Comparison of ENCODE assay signal across 13 cellular contexts in the genomic region with DNA sequence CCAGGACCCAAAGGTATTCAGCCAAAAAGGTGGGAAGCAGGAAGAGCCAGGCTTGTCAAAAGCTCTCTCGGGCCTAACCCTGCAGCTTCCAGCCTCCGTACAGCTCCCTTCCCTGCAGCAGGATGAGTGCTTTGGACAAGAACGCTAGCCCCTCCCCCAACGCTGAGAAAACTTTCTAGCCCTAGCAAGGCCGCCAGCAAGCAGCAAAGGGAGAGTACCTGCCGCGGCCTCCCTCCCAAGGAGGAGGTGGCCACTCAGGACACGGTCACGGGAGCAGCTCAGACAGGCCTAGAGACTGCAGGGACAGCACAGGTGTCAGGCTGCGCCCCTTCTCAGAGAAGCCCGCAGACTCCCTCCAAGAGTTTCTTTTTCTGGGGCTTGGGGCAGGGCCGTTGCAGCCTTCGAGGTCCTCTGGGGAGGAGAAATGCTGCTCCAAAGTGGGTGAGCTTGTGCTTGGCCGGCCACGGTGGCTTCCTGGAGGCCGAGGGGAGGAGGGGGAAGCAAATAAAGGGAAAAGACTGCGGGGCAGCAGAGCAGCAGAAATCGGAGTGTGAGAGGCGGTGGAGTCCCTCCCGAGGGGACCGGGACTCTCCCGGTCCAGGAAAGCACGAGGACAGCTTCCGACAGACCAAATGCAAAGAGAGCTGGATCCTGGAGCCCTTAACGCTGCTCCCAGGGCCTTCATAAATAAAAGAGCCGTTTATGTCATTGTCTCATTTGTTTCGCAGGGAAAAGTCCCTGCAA. TPM values are rescaled to one million over a fixed set of nuclear protein-coding genes. Genes with fewer than 3 reads are reported as not detected.
DNase-seq lines count a peak whose midpoint lies in the region; ATAC-seq, FAIRE-seq and TF ChIP-seq lines count a peak whose summit lies in the region.
"Had no signal": no experiment of that assay in that cellular context is flagged by ENCODE, and none has a peak within 500 bp of the region (broad histone marks: within the 10 kb centered on the region; RNA-seq: fewer than 3 reads in every experiment).

No MANE protein-coding gene starts in this region.

- H3K27me3 ChIP-seq in adrenal gland (no peaks in the 10 kb centered on the region), hepatocyte (no peaks in the 10 kb centered on the region), prostate gland (replicated peaks; ENCODE audit: insufficient read depth) (no peaks in the 10 kb centered on the region), small intestine (ENCODE audit: control insufficient read depth in 2 of 2, insufficient read depth in 2 of 2, low read length in 2 of 2) (no peaks in the 10 kb centered on the region)

- H3K79me2 ChIP-seq in hepatocyte, result peaks cover 21% of the 10 kb centered on the region

- H2AFZ ChIP-seq in hepatocyte, result no peak overlapping the region

- ATAC-seq in GM19467 (IDR thresholded peaks at IDR 0.05; ENCODE audit: unreplicated experiment), result no peak
- no peak for ATAC-seq in HG02763 (IDR thresholded peaks at IDR 0.05; ENCODE audit: unreplicated experiment)
- ATAC-seq: mucosa of descending colon, T-cell had no signal

- no peak for TF ChIP-seq CTCF in adrenal gland (IDR thresholded peaks at IDR 0.05)
- TF ChIP-seq CTCF in hepatocyte (IDR thresholded peaks at IDR 0.05; ENCODE audit: poor library complexity), result no peak
- no peak for TF ChIP-seq CTCF in prostate gland (IDR thresholded peaks at IDR 0.05)

- peak overlapping the region; percentile 67 for H3K4me2 ChIP-seq in hepatocyte

- H4K20me1 ChIP-seq in hepatocyte (ENCODE audit: insufficient read depth, poor library complexity, severe bottlenecking), result peaks cover 3% of the 10 kb centered on the region

- H3K27ac ChIP-seq in adrenal gland (peak overlapping the region; percentile 13 to 80 (median 71)), hepatocyte (peak overlapping the region; percentile 45), prostate gland (peak overlapping the region; percentile 45 to 61), small intestine (ENCODE audit: low read depth in 1 of 2, low read length in 1 of 2) (peak overlapping the region in 1 of 2 donors; percentile 14)
- H3K27ac ChIP-seq: C4-2B, epithelial cell of prostate had no signal

- H3K36me3 ChIP-seq in adrenal gland (replicated peaks in 1 of 2), result peaks cover 0 to 60% of the 10 kb centered on the region in 2 donors
- no peaks in the 10 kb centered on the region for H3K36me3 ChIP-seq in hepatocyte (replicated peaks; ENCODE audit: insufficient read depth, low read depth)
- peaks cover 9 to 13% of the 10 kb centered on the region in 2 donors for H3K36me3 ChIP-seq in prostate gland
- peaks cover 31 to 39% of the 10 kb centered on the region in 2 donors for H3K36me3 ChIP-seq in small intestine (ENCODE audit: control insufficient read depth in 2 of 2, insufficient read depth in 2 of 2, low read length in 2 of 2)

- WGBS in adrenal gland, 4 donors, result 47 to 57% (median 52%) methylated on average over 16 to 27 of the region's 27 CpGs
- 56% methylated on average over 25 of the region's 27 CpGs for WGBS in hepatocyte (ENCODE audit: low lambda C conversion rate, missing lambda C conversion rate)
- 44% methylated on average over 27 of the region's 27 CpGs for WGBS in prostate gland
- WGBS in small intestine, 3 donors, result 72 to 90% (median 84%) methylated on average over 27 of the region's 27 CpGs

- H3K4me3 ChIP-seq in adrenal gland (no peak overlapping the region), hepatocyte (no peak overlapping the region), prostate gland (no peak overlapping the region), small intestine (ENCODE audit: low read depth in 1 of 2, low read length in 2 of 2) (no peak overlapping the region)
- H3K4me3 ChIP-seq: mucosa of descending colon had no signal

- no peaks in the 10 kb centered on the region for H3K9me2 ChIP-seq in hepatocyte (replicated peaks; ENCODE audit: insufficient read depth)

- TF ChIP-seq POLR2A in adrenal gland (IDR thresholded peaks at IDR 0.05), result peak in 1 of 2 donors; percentile 15
- no peak for TF ChIP-seq POLR2A in prostate gland (IDR thresholded peaks at IDR 0.05)

- DNase-seq in ELF-1 (ENCODE audit: low read depth, low spot score) (peak; percentile 83), adrenal gland (peak in 5 of 7 donors; percentile 59 to 84 (median 71)), hepatocyte (ENCODE audit: low spot score) (no peak), prostate gland (ENCODE audit: low spot score) (peak; percentile 46), small intestine (no peak), T-helper 1 cell (no peak)
- DNase-seq: mucosa of descending colon, T-cell had no signal

- no peak for FAIRE-seq in small intestine (lab: Jason Lieb, UNC)
- FAIRE-seq: GM12892 had no signal

- intact Hi-C loops in adrenal gland (cut with DNase I), result no loop called here
- intact Hi-C loops in prostate gland (cut with DNase I), result loop anchor here (5.0 kb wide), 1 partner anchor 56 kb away; no protein-coding TSS in a partner anchor

- H3K9me3 ChIP-seq in adrenal gland (replicated peaks in 1 of 3), result no peaks in the 10 kb centered on the region
- H3K9me3 ChIP-seq in hepatocyte (ENCODE audit: low read depth), result no peaks in the 10 kb centered on the region
- H3K9me3 ChIP-seq in prostate gland, result no peaks in the 10 kb centered on the region
- no peaks in the 10 kb centered on the region for H3K9me3 ChIP-seq in small intestine (ENCODE audit: control insufficient read depth, low read depth)
- H3K9me3 ChIP-seq: mucosa of descending colon had no signal

- H3K4me1 ChIP-seq in adrenal gland (replicated peaks in 1 of 2) (peaks cover 6 to 29% of the 10 kb centered on the region in 2 donors), hepatocyte (ENCODE audit: insufficient read depth) (peaks cover 24% of the 10 kb centered on the region), prostate gland (replicated peaks) (peaks cover 11% of the 10 kb centered on the region), small intestine (ENCODE audit: control insufficient read depth in 2 of 2, insufficient read depth in 1 of 2, low read depth in 1 of 2, low read length in 1 of 2) (peaks cover 0 to under 1% of the 10 kb centered on the region in 2 donors)

RNA-seq across cellular contexts. Expression of gene PNMA1, which starts 4.0 kb away (rescaled TPM):
- 10 to 100 TPM; 23.1 to 74.6 (median 43.2) TPM for total RNA-seq in adrenal gland
- 10 to 100 TPM; 14.4 to 52.5 (median 16.7) TPM for polyA plus RNA-seq in adrenal gland
- 23.0 and 27.3 TPM in 2 replicates for total RNA-seq in hepatocyte
- 41.2 and 45.7 TPM in 2 replicates for polyA plus RNA-seq in hepatocyte
- 10 to 100 TPM; 18.6 to 62.7 TPM for total RNA-seq in prostate gland
- 10 to 100 TPM; 10.8 to 23.5 (median 17.0) TPM for polyA plus RNA-seq in small intestine

Comparison
In these comparisons a context has a peak if more than half of its experiments do, and no peak if none do; other contexts are left out.
1. DNase-seq: peak in ELF-1 (single experiment), adrenal gland (5 of 7) and prostate gland (single experiment); none in hepatocyte (single experiment), small intestine (single experiment) and T-helper 1 cell (0 of 5).